ENCODE assay signal across 8 cellular contexts in genomic region chr15:100596792-100597191, GRCh38. TPM values are rescaled to one million over a fixed set of nuclear protein-coding genes. Genes with fewer than 3 reads are reported as not detected.
A peak's percentile ranks its signal among the peaks of the same experiment; 100 is the strongest.
DNase-seq lines count a peak whose midpoint lies in the region; TF ChIP-seq lines count a peak whose summit lies in the region.

No MANE protein-coding gene starts in this region.

- H3K27ac ChIP-seq in HEK293 (ENCODE audit: extremely low read depth, low read depth, low read length) (no peak overlapping the region), Peyer's patch (peak overlapping the region; percentile 42 to 59 (median 52))

- TF ChIP-seq POLR2A in Peyer's patch (IDR thresholded peaks at IDR 0.05), result no peak

- DNase-seq in Peyer's patch, result peak in 2 of 3 donors; percentile 61 to 72
- peak; percentile 97 for DNase-seq in activated naive CD4-positive, alpha-beta T cell treated with anti-CD3 and anti-CD28 coated beads, Interleukin-2, amount 10 ng/mL, durations not matched to agents 7 days and 5 days
- DNase-seq in stimulated activated CD4-positive, alpha-beta T cell treated with anti-CD3 and anti-CD28 coated beads, Interleukin-12 subunit alpha, Interleukin-12 subunit beta, amount 100 ng/mL, for 4 hours, result peak; percentile 94
- DNase-seq in pons (ENCODE audit: low spot score), result no peak
- no peak for DNase-seq in hepatic stellate cell (ENCODE audit: low spot score)
- DNase-seq in DMS79 (lab: John Stamatoyannopoulos, UW), result no peak

- H3K27ac Mint-ChIP-seq in activated naive CD4-positive, alpha-beta T cell treated with anti-CD3 and anti-CD28 coated beads, Interleukin-2, amount 10 ng/mL, durations not matched to agents 7 days and 5 days, result peak overlapping the region; percentile 99

- H3K9me3 Mint-ChIP-seq in activated naive CD4-positive, alpha-beta T cell treated with anti-CD3 and anti-CD28 coated beads, Interleukin-2, amount 10 ng/mL, durations not matched to agents 7 days and 5 days, result peaks cover 7% of the 10 kb centered on the region

- peak overlapping the region; percentile 76 for H3K4me3 Mint-ChIP-seq in activated naive CD4-positive, alpha-beta T cell treated with anti-CD3 and anti-CD28 coated beads, Interleukin-2, amount 10 ng/mL, durations not matched to agents 7 days and 5 days

- peaks cover 80% of the 10 kb centered on the region for H3K4me1 Mint-ChIP-seq in activated naive CD4-positive, alpha-beta T cell treated with anti-CD3 and anti-CD28 coated beads, Interleukin-2, amount 10 ng/mL, durations not matched to agents 7 days and 5 days

- H3K4me1 ChIP-seq in HEK293 (ENCODE audit: control insufficient read depth, insufficient read depth, low read length) (peaks cover 20% of the 10 kb centered on the region), Peyer's patch (peaks cover 0 to 14% (median 4%) of the 10 kb centered on the region in 4 donors)

- POLR2A ChIA-PET in HEK293 (lab: Yijun Ruan, JAX), result no interaction called here

- peaks cover 55% of the 10 kb centered on the region for H3K36me3 Mint-ChIP-seq in activated naive CD4-positive, alpha-beta T cell treated with anti-CD3 and anti-CD28 coated beads, Interleukin-2, amount 10 ng/mL, durations not matched to agents 7 days and 5 days

- H3K27me3 ChIP-seq in Peyer's patch, result no peaks in the 10 kb centered on the region

- no peaks in the 10 kb centered on the region for H3K9me3 ChIP-seq in HEK293 (ENCODE audit: control insufficient read depth, insufficient read depth, low read depth, low read length)
- no peaks in the 10 kb centered on the region for H3K9me3 ChIP-seq in Peyer's patch

- H3K27me3 Mint-ChIP-seq in activated naive CD4-positive, alpha-beta T cell treated with anti-CD3 and anti-CD28 coated beads, Interleukin-2, amount 10 ng/mL, durations not matched to agents 7 days and 5 days, result no peaks in the 10 kb centered on the region

- H3K36me3 ChIP-seq in HEK293 (ENCODE audit: control insufficient read depth in 2 of 2, insufficient read depth in 1 of 2, low read length in 2 of 2) (no peaks in the 10 kb centered on the region), Peyer's patch (no peaks in the 10 kb centered on the region)

- TF ChIP-seq CTCF in HEK293 (tag by site-specific recombination; IDR thresholded peaks at IDR 0.05), result no peak
- TF ChIP-seq CTCF in Peyer's patch (IDR thresholded peaks at IDR 0.05), result no peak

- CTCF ChIA-PET in HEK293 (lab: Yijun Ruan, JAX), result interaction anchor here (0.7 kb wide), 1 partner anchor 24 kb away, joined by 3 read pairs; no protein-coding TSS in a partner anchor
- CTCF ChIA-PET in activated naive CD4-positive, alpha-beta T cell treated with anti-CD3 and anti-CD28 coated beads, Interleukin-2, amount 10 ng/mL, durations not matched to agents 7 days and 5 days (lab: Charles Lee), result interaction anchor here (0.8 to 3.0 kb wide), 5 partner anchors 12 to 255 kb away, joined by 3 to 16 read pairs (median 4); no protein-coding TSS in a partner anchor

- H3K4me3 ChIP-seq in GM08714 (ENCODE audit: low read length) (peak overlapping the region; percentile 18; the same call in 1 of the 2 replicates), HEK293 (ENCODE audit: low read depth, low read length) (no peak overlapping the region), Peyer's patch (peak overlapping the region; percentile 2 to 29 (median 6))

TF ChIP-seq in HEK293, 187 proteins besides CTCF, POLR2A, EP300 and RAD21:
- TF ChIP-seq ZBTB48 (tag by site-specific recombination; IDR thresholded peaks at IDR 0.05) (no peak), ZNF341 (tag by site-specific recombination; IDR thresholded peaks at IDR 0.05; ENCODE audit: low read depth) (0 out of 2 replicates have a peak, but pooled peaks have one; percentile 11), ZNF692 (tag by site-specific recombination; IDR thresholded peaks at IDR 0.05) (no peak), ZNF544 (tag by site-specific recombination; IDR thresholded peaks at IDR 0.05) (no peak)

RNA-seq across cellular contexts. Expression of gene LINS1, which starts 5.2 kb away (rescaled TPM):
- 10 to 100 TPM; 12.2 to 32.2 (median 21.5) TPM for total RNA-seq in Peyer's patch

RNA-seq across cellular contexts. Expression of gene ASB7, which starts 5.6 kb away (rescaled TPM):
- 10 to 100 TPM; 13.8 to 24.8 (median 18.8) TPM for total RNA-seq in Peyer's patch

Comparison
In these comparisons a context has a peak if more than half of its experiments do, and no peak if none do; other contexts are left out.
1. DNase-seq: peak in Peyer's patch (2 of 3), activated naive CD4-positive, alpha-beta T cell treated with anti-CD3 and anti-CD28 coated beads, Interleukin-2, amount 10 ng/mL, durations not matched to agents 7 days and 5 days (single experiment) and stimulated activated CD4-positive, alpha-beta T cell treated with anti-CD3 and anti-CD28 coated beads, Interleukin-12 subunit alpha, Interleukin-12 subunit beta, amount 100 ng/mL, for 4 hours (single experiment); none in pons (single experiment), hepatic stellate cell (single experiment) and DMS79 (single experiment).